12 cellular contexts compared by ENCODE assay signal in genomic region chr1:173418107-173418985, GRCh38. TPM values are rescaled to one million over a fixed set of nuclear protein-coding genes. Genes with fewer than 3 reads are reported as not detected.
DNase-seq lines count a peak whose midpoint lies in the region; ATAC-seq and TF ChIP-seq lines count a peak whose summit lies in the region.
"Had no signal": no experiment of that assay in that cellular context is flagged by ENCODE, and none has a peak within 500 bp of the region (broad histone marks: within the 10 kb centered on the region; RNA-seq: fewer than 3 reads in every experiment).

No MANE protein-coding gene starts in this region.

- no peak for DNase-seq in activated CD4-positive, alpha-beta T cell treated with anti-CD3 and anti-CD28 coated beads for 36 hours
- no peak for DNase-seq in activated CD4-positive, alpha-beta T cell treated with anti-CD3 and anti-CD28 coated beads, Interleukin-2, amount 10 ng/mL, durations not matched to agents 24 days and 14 days
- peak; percentile 56 for DNase-seq in PC-3
- peak; percentile 34 for DNase-seq in stimulated activated naive CD8-positive, alpha-beta T cell treated with anti-CD3 and anti-CD28 coated beads, Interleukin-15, Interleukin-2, amounts not matched to agents 100 U/mL and 50 U/mL, for 24 hours
- DNase-seq in DMS53 treated with DMSO at 0.1 percent for 48 hours (lab: John Stamatoyannopoulos, UW; ENCODE audit: unreplicated experiment) = no peak
- no peak for DNase-seq in BE2C
- no peak for DNase-seq in activated CD8-positive, alpha-beta T cell treated with anti-CD3 and anti-CD28 coated beads, Interleukin-2, amount 10 ng/mL, durations not matched to agents 7 days and 5 days
- DNase-seq: ACHN, H9, nephron progenitor cell, SK-N-SH had no signal

- ATAC-seq in activated CD4-positive, alpha-beta T cell treated with anti-CD3 and anti-CD28 coated beads for 36 hours = peak; percentile 25
- ATAC-seq in HG02678 (IDR thresholded peaks at IDR 0.05; ENCODE audit: unreplicated experiment) (peak; percentile 42), PC-3 (no peak)
- peak; percentile 51 for ATAC-seq in stimulated activated naive CD8-positive, alpha-beta T cell treated with anti-CD3 and anti-CD28 coated beads, Interleukin-15, Interleukin-2, amounts not matched to agents 100 U/mL and 50 U/mL, for 24 hours
- ATAC-seq in activated CD8-positive, alpha-beta T cell treated with anti-CD3 and anti-CD28 coated beads, Interleukin-2, amount 10 ng/mL, durations not matched to agents 7 days and 5 days = no peak

- no peak for TF ChIP-seq CTCF in PC-3 (conservative IDR thresholded peaks at IDR 0.05; ENCODE audit: low read depth, low read length)
- no peak for TF ChIP-seq CTCF in BE2C (IDR thresholded peaks at IDR 0.05; ENCODE audit: low read depth, low read length)

- no peaks in the 10 kb centered on the region for H3K27me3 ChIP-seq in PC-3 (ENCODE audit: low read length)
- no peaks in the 10 kb centered on the region for H3K27me3 ChIP-seq in BE2C

- H4K20me1 ChIP-seq in PC-3 (ENCODE audit: low read length) = no peaks in the 10 kb centered on the region

- CTCF ChIA-PET in activated CD4-positive, alpha-beta T cell treated with anti-CD3 and anti-CD28 coated beads for 36 hours (lab: Charles Lee) = interaction anchor here (0.6 to 3.8 kb wide), 7 partner anchors 10 to 677 kb away, joined by 3 to 19 read pairs (median 3); no protein-coding TSS in a partner anchor
- CTCF ChIA-PET in PC-3 (lab: Charles Lee) = interaction anchor here (0.6 to 0.9 kb wide), 2 partner anchors 89 to 594 kb away, joined by 4 to 6 read pairs; no protein-coding TSS in a partner anchor
- CTCF ChIA-PET in activated CD8-positive, alpha-beta T cell treated with anti-CD3 and anti-CD28 coated beads, Interleukin-2, amount 10 ng/mL, durations not matched to agents 7 days and 5 days (lab: Charles Lee) = interaction anchor here (1.1 to 1.9 kb wide), 3 partner anchors 11 to 674 kb away, joined by 3 to 11 read pairs (median 4); partner anchors contain the start of gene DARS2

- no peaks in the 10 kb centered on the region for H3F3A ChIP-seq in PC-3 (ENCODE audit: low read length, unreplicated experiment)

- no peak overlapping the region for H3K27ac ChIP-seq in PC-3 (ENCODE audit: low read length)

- H3K36me3 Mint-ChIP-seq in activated CD4-positive, alpha-beta T cell treated with anti-CD3 and anti-CD28 coated beads for 36 hours (ENCODE audit: low read depth) = peaks cover 2% of the 10 kb centered on the region
- H3K36me3 Mint-ChIP-seq in activated CD4-positive, alpha-beta T cell treated with anti-CD3 and anti-CD28 coated beads, Interleukin-2, amount 10 ng/mL, durations not matched to agents 24 days and 14 days (ENCODE audit: low read depth) = peaks cover 2% of the 10 kb centered on the region
- peaks cover 4% of the 10 kb centered on the region for H3K36me3 Mint-ChIP-seq in activated CD8-positive, alpha-beta T cell treated with anti-CD3 and anti-CD28 coated beads, Interleukin-2, amount 10 ng/mL, durations not matched to agents 7 days and 5 days (ENCODE audit: low read depth)

- intact Hi-C loops in activated CD4-positive, alpha-beta T cell treated with anti-CD3 and anti-CD28 coated beads for 36 hours (cut with DNase I, micrococcal nuclease) = no loop called here
- intact Hi-C loops in activated CD4-positive, alpha-beta T cell treated with anti-CD3 and anti-CD28 coated beads, Interleukin-2, amount 10 ng/mL, durations not matched to agents 24 days and 14 days (cut with micrococcal nuclease) = no loop called here
- intact Hi-C loops in PC-3 (cut with micrococcal nuclease) = no loop called here

- H3K9me3 Mint-ChIP-seq in activated CD4-positive, alpha-beta T cell treated with anti-CD3 and anti-CD28 coated beads for 36 hours (ENCODE audit: low read depth) = no peaks in the 10 kb centered on the region
- no peaks in the 10 kb centered on the region for H3K9me3 Mint-ChIP-seq in activated CD4-positive, alpha-beta T cell treated with anti-CD3 and anti-CD28 coated beads, Interleukin-2, amount 10 ng/mL, durations not matched to agents 24 days and 14 days
- no peaks in the 10 kb centered on the region for H3K9me3 Mint-ChIP-seq in activated CD8-positive, alpha-beta T cell treated with anti-CD3 and anti-CD28 coated beads, Interleukin-2, amount 10 ng/mL, durations not matched to agents 7 days and 5 days (ENCODE audit: insufficient read depth)
- H3K9me3 Mint-ChIP-seq: H9, nephron progenitor cell had no signal

- POLR2A ChIA-PET in activated CD4-positive, alpha-beta T cell treated with anti-CD3 and anti-CD28 coated beads for 36 hours (lab: Charles Lee) = no interaction called here
- POLR2A ChIA-PET in PC-3 (lab: Charles Lee; ENCODE audit: unreplicated experiment) = no interaction called here
- POLR2A ChIA-PET in activated CD8-positive, alpha-beta T cell treated with anti-CD3 and anti-CD28 coated beads, Interleukin-2, amount 10 ng/mL, durations not matched to agents 7 days and 5 days (lab: Charles Lee) = no interaction called here

- no peak overlapping the region for H2AFZ ChIP-seq in PC-3 (ENCODE audit: low read length)

- no peaks in the 10 kb centered on the region for H3K27me3 Mint-ChIP-seq in activated CD4-positive, alpha-beta T cell treated with anti-CD3 and anti-CD28 coated beads for 36 hours
- no peaks in the 10 kb centered on the region for H3K27me3 Mint-ChIP-seq in activated CD4-positive, alpha-beta T cell treated with anti-CD3 and anti-CD28 coated beads, Interleukin-2, amount 10 ng/mL, durations not matched to agents 24 days and 14 days
- no peaks in the 10 kb centered on the region for H3K27me3 Mint-ChIP-seq in activated CD8-positive, alpha-beta T cell treated with anti-CD3 and anti-CD28 coated beads, Interleukin-2, amount 10 ng/mL, durations not matched to agents 7 days and 5 days (ENCODE audit: low read depth)

- H3K36me3 ChIP-seq in PC-3 (ENCODE audit: low read depth, low read length) (no peaks in the 10 kb centered on the region), BE2C (no peaks in the 10 kb centered on the region)

- H3K79me2 ChIP-seq in PC-3 (ENCODE audit: low read length) = no peaks in the 10 kb centered on the region

- peaks cover 3% of the 10 kb centered on the region for H3K4me1 Mint-ChIP-seq in activated CD4-positive, alpha-beta T cell treated with anti-CD3 and anti-CD28 coated beads for 36 hours
- H3K4me1 Mint-ChIP-seq in activated CD4-positive, alpha-beta T cell treated with anti-CD3 and anti-CD28 coated beads, Interleukin-2, amount 10 ng/mL, durations not matched to agents 24 days and 14 days = peaks cover 6% of the 10 kb centered on the region
- H3K4me1 Mint-ChIP-seq in activated CD8-positive, alpha-beta T cell treated with anti-CD3 and anti-CD28 coated beads, Interleukin-2, amount 10 ng/mL, durations not matched to agents 7 days and 5 days (ENCODE audit: low read depth) = peaks cover 17% of the 10 kb centered on the region

- H3K9me3 ChIP-seq in PC-3 (ENCODE audit: low read length) (no peaks in the 10 kb centered on the region), BE2C (no peaks in the 10 kb centered on the region)
- H3K9me3 ChIP-seq: SK-N-SH had no signal

- H3K9ac ChIP-seq in PC-3 (ENCODE audit: low read length) = no peak overlapping the region
- H3K9ac ChIP-seq: SK-N-SH had no signal

- no TSS peak for BruUV-seq in PC-3 (replicated peaks; lab: Mats Ljungman, UMichigan)

- H3K9me2 ChIP-seq in PC-3 (replicated peaks; ENCODE audit: low read length) = no peaks in the 10 kb centered on the region
- H3K9me2 ChIP-seq: SK-N-SH had no signal

- H3K4me1 ChIP-seq in PC-3 (ENCODE audit: insufficient read depth, low read length) (peaks cover 21% of the 10 kb centered on the region), BE2C (no peaks in the 10 kb centered on the region)

- no peak overlapping the region for H3K4me2 ChIP-seq in PC-3 (ENCODE audit: low read length)
- H3K4me2 ChIP-seq: SK-N-SH had no signal

- no peak overlapping the region for H3K4me3 Mint-ChIP-seq in activated CD4-positive, alpha-beta T cell treated with anti-CD3 and anti-CD28 coated beads for 36 hours
- H3K4me3 Mint-ChIP-seq in activated CD4-positive, alpha-beta T cell treated with anti-CD3 and anti-CD28 coated beads, Interleukin-2, amount 10 ng/mL, durations not matched to agents 24 days and 14 days = no peak overlapping the region
- no peak overlapping the region for H3K4me3 Mint-ChIP-seq in activated CD8-positive, alpha-beta T cell treated with anti-CD3 and anti-CD28 coated beads, Interleukin-2, amount 10 ng/mL, durations not matched to agents 7 days and 5 days
- H3K4me3 Mint-ChIP-seq: H9, nephron progenitor cell had no signal

- no peak overlapping the region for H3K27ac Mint-ChIP-seq in activated CD4-positive, alpha-beta T cell treated with anti-CD3 and anti-CD28 coated beads for 36 hours
- H3K27ac Mint-ChIP-seq in activated CD4-positive, alpha-beta T cell treated with anti-CD3 and anti-CD28 coated beads, Interleukin-2, amount 10 ng/mL, durations not matched to agents 24 days and 14 days = no peak overlapping the region
- no peak overlapping the region for H3K27ac Mint-ChIP-seq in activated CD8-positive, alpha-beta T cell treated with anti-CD3 and anti-CD28 coated beads, Interleukin-2, amount 10 ng/mL, durations not matched to agents 7 days and 5 days

- H3K4me3 ChIP-seq in PC-3 (ENCODE audit: low read length) (no peak overlapping the region), BE2C (ENCODE audit: low read depth, low read length) (no peak overlapping the region)

RNA-seq across cellular contexts. Expression of gene PRDX6, which starts 58.8 kb away (rescaled TPM):
- 100 to 1,000 TPM; 103 to 125 TPM for total RNA-seq in activated CD4-positive, alpha-beta T cell treated with anti-CD3 and anti-CD28 coated beads for 36 hours
- 127 and 131 TPM in 2 replicates for total RNA-seq in activated CD4-positive, alpha-beta T cell treated with anti-CD3 and anti-CD28 coated beads, Interleukin-2, amount 10 ng/mL, durations not matched to agents 24 days and 14 days
- 649 and 829 TPM in 2 replicates for total RNA-seq in PC-3 (2014; rRNA removed)
- 75.3 TPM for polyA plus RNA-seq in BE2C (2012; ENCODE audit: insufficient read depth, insufficient read length, low read depth)
- 100 to 1,000 TPM; 144 to 155 TPM for total RNA-seq in activated CD8-positive, alpha-beta T cell treated with anti-CD3 and anti-CD28 coated beads, Interleukin-2, amount 10 ng/mL, durations not matched to agents 7 days and 5 days

Comparison
In these comparisons a context has a peak if more than half of its experiments do, and no peak if none do; other contexts are left out.
1. ATAC-seq: peak in activated CD4-positive, alpha-beta T cell treated with anti-CD3 and anti-CD28 coated beads for 36 hours (single experiment), HG02678 (single experiment) and stimulated activated naive CD8-positive, alpha-beta T cell treated with anti-CD3 and anti-CD28 coated beads, Interleukin-15, Interleukin-2, amounts not matched to agents 100 U/mL and 50 U/mL, for 24 hours (single experiment); none in PC-3 (single experiment) and activated CD8-positive, alpha-beta T cell treated with anti-CD3 and anti-CD28 coated beads, Interleukin-2, amount 10 ng/mL, durations not matched to agents 7 days and 5 days (single experiment).
2. DNase-seq: peak in PC-3 (single experiment) and stimulated activated naive CD8-positive, alpha-beta T cell treated with anti-CD3 and anti-CD28 coated beads, Interleukin-15, Interleukin-2, amounts not matched to agents 100 U/mL and 50 U/mL, for 24 hours (single experiment); none in activated CD4-positive, alpha-beta T cell treated with anti-CD3 and anti-CD28 coated beads for 36 hours (single experiment), activated CD4-positive, alpha-beta T cell treated with anti-CD3 and anti-CD28 coated beads, Interleukin-2, amount 10 ng/mL, durations not matched to agents 24 days and 14 days (single experiment), DMS53 treated with DMSO at 0.1 percent for 48 hours (single experiment), BE2C (single experiment) and activated CD8-positive, alpha-beta T cell treated with anti-CD3 and anti-CD28 coated beads, Interleukin-2, amount 10 ng/mL, durations not matched to agents 7 days and 5 days (single experiment).